1 cellular context compared by ENCODE assay signal in genomic region chr10:95755511-95756004, GRCh38.
TF ChIP-seq lines count a peak whose summit lies in the region.

No MANE protein-coding gene starts in this region.

TF ChIP-seq in H1, 55 proteins besides CTCF, POLR2A, EP300 and RAD21 (continued from another document):
- TF ChIP-seq RFX5 (IDR thresholded peaks at IDR 0.05; ENCODE audit: borderline replicate concordance, low read depth, low read length) (peak; percentile 89), EZH2 (IDR thresholded peaks at IDR 0.05; ENCODE audit: low read depth, low read length, severe bottlenecking) (no peak), GTF2F1 (IDR thresholded peaks at IDR 0.05; ENCODE audit: borderline replicate concordance, low read depth, low read length) (no peak)
- TF ChIP-seq, protein P1, sequence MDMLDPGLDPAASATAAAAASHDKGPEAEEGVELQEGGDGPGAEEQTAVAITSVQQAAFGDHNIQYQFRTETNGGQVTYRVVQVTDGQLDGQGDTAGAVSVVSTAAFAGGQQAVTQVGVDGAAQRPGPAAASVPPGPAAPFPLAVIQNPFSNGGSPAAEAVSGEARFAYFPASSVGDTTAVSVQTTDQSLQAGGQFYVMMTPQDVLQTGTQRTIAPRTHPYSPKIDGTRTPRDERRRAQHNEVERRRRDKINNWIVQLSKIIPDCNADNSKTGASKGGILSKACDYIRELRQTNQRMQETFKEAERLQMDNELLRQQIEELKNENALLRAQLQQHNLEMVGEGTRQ (IDR thresholded peaks at IDR 0.05; ENCODE audit: low read length), result peak; percentile 52; the same call in 1 of the 2 replicates
